Comparison of ENCODE assay signal across 8 cellular contexts in genomic region chr11:22192642-22193347, GRCh38. TPM values are rescaled to one million over a fixed set of nuclear protein-coding genes. Genes with fewer than 3 reads are reported as not detected.
DNase-seq lines count a peak whose midpoint lies in the region; ATAC-seq and TF ChIP-seq lines count a peak whose summit lies in the region.

A gene with protein sequence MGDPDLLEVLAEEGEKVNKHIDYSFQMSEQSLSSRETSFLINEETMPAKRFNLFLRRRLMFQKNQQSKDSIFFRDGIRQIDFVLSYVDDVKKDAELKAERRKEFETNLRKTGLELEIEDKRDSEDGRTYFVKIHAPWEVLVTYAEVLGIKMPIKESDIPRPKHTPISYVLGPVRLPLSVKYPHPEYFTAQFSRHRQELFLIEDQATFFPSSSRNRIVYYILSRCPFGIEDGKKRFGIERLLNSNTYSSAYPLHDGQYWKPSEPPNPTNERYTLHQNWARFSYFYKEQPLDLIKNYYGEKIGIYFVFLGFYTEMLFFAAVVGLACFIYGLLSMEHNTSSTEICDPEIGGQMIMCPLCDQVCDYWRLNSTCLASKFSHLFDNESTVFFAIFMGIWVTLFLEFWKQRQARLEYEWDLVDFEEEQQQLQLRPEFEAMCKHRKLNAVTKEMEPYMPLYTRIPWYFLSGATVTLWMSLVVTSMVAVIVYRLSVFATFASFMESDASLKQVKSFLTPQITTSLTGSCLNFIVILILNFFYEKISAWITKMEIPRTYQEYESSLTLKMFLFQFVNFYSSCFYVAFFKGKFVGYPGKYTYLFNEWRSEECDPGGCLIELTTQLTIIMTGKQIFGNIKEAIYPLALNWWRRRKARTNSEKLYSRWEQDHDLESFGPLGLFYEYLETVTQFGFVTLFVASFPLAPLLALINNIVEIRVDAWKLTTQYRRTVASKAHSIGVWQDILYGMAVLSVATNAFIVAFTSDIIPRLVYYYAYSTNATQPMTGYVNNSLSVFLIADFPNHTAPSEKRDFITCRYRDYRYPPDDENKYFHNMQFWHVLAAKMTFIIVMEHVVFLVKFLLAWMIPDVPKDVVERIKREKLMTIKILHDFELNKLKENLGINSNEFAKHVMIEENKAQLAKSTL (plus strand): TSS chr11:22193085. CDS start chr11:22193493, 408 bp downstream.

- peak within 1 kb of the TSS; percentile 22 for H3K4me3 ChIP-seq in choroid plexus epithelial cell (ENCODE audit: low read depth, low read length)
- peak within 1 kb of the TSS; percentile 41 to 71 (median 55) for H3K4me3 ChIP-seq in spleen

- TF ChIP-seq POLR2A in spleen (IDR thresholded peaks at IDR 0.05) = no peak

- peaks cover 4% of the 10 kb centered on the region for H3K4me1 Mint-ChIP-seq in activated T-cell treated with anti-CD3 and anti-CD28 coated beads, Interleukin-2, amount 50 U/mL, for 4 hours (ENCODE audit: low read depth)

- peak within 1 kb of the TSS; percentile 37 for H3K4me3 Mint-ChIP-seq in activated T-cell treated with anti-CD3 and anti-CD28 coated beads, Interleukin-2, amount 50 U/mL, for 4 hours

- peaks cover 23% of the 10 kb centered on the region for H3K27me3 Mint-ChIP-seq in activated T-cell treated with anti-CD3 and anti-CD28 coated beads, Interleukin-2, amount 50 U/mL, for 4 hours (ENCODE audit: low read depth)

- H3K9me3 ChIP-seq in spleen = no peaks in the 10 kb centered on the region

- peaks cover 0 to 36% (median 13%) of the 10 kb centered on the region in 7 donors for H3K27me3 ChIP-seq in spleen (replicated peaks in 1 of 7)

- TF ChIP-seq CTCF in choroid plexus epithelial cell (conservative IDR thresholded peaks at IDR 0.05; ENCODE audit: low read depth, low read length) = no peak
- no peak for TF ChIP-seq CTCF in spleen (IDR thresholded peaks at IDR 0.05 in 8 of 11, conservative IDR thresholded peaks at IDR 0.05 in 3 of 11)

- ATAC-seq in activated T-cell treated with anti-CD3 and anti-CD28 coated beads, Interleukin-2, amount 50 U/mL, for 4 hours = peak; percentile 25 to 53
- ATAC-seq in HG02884 (IDR thresholded peaks at IDR 0.05; ENCODE audit: unreplicated experiment) (peak; percentile 46), left colon (peak; percentile 94)

- H3K36me3 Mint-ChIP-seq in activated T-cell treated with anti-CD3 and anti-CD28 coated beads, Interleukin-2, amount 50 U/mL, for 4 hours (ENCODE audit: insufficient read depth) = no peaks in the 10 kb centered on the region

- 1 to 5% (median 2%) methylated on average over 39 to 56 of the region's 56 CpGs for WGBS in spleen, 5 donors

- H3K9me3 Mint-ChIP-seq in activated T-cell treated with anti-CD3 and anti-CD28 coated beads, Interleukin-2, amount 50 U/mL, for 4 hours = peaks cover 3% of the 10 kb centered on the region

- intact Hi-C loops in left colon (cut with DNase I, micrococcal nuclease) = no loop called here
- intact Hi-C loops in spleen (cut with DNase I; ENCODE audit: low total_unique reads) = no loop called here

- H3K36me3 ChIP-seq in spleen = no peaks in the 10 kb centered on the region

- H3K27ac ChIP-seq in spleen = peak within 1 kb of the TSS in 2 of 8 donors; percentile 25 to 66

- DNase-seq in activated T-cell treated with anti-CD3 and anti-CD28 coated beads, Interleukin-2, amount 50 U/mL, for 4 hours = no peak
- DNase-seq in activated T-cell treated with anti-CD3 and anti-CD28 coated beads, Interleukin-2, amount 50 U/mL, for 1 hour = no peak
- peak; percentile 91 for DNase-seq in NCI-H69 (lab: John Stamatoyannopoulos, UW)
- DNase-seq in choroid plexus epithelial cell (ENCODE audit: low read depth) = no peak
- DNase-seq in left colon = peak; percentile 82 to 86
- peak; percentile 78 for DNase-seq in spleen
- no peak for DNase-seq in HCEC 1CT

- peaks cover 0 to 27% (median 15%) of the 10 kb centered on the region in 6 donors for H3K4me1 ChIP-seq in spleen

RNA-seq across cellular contexts. Expression of the gene that starts here (rescaled TPM):
- under 1 TPM in 1 of 3 donors, not detected in 2; 0.03 TPM for total RNA-seq in activated T-cell treated with anti-CD3 and anti-CD28 coated beads, Interleukin-2, amount 50 U/mL, for 4 hours
- total RNA-seq in left colon (10 to 100 TPM; 11.2 to 12.0 TPM), spleen (1 to 10 TPM; 2.7 to 6.5 (median 4.0) TPM)
- under 1 TPM; 0.33 to 0.48 (median 0.45) TPM for polyA plus RNA-seq in spleen

Comparison
In these comparisons a context has a peak if more than half of its experiments do, and no peak if none do; other contexts are left out.
1. Peak in ATAC-seq in activated T-cell treated with anti-CD3 and anti-CD28 coated beads, Interleukin-2, amount 50 U/mL, for 4 hours; RNA of the gene not detected or under 1 TPM.
2. ATAC-seq: peak in every context shown above with its lines; median percentile 94 in left colon; 46 in HG02884; 39 in activated T-cell treated with anti-CD3 and anti-CD28 coated beads, Interleukin-2, amount 50 U/mL, for 4 hours.
3. DNase-seq: peak in NCI-H69 (single experiment), left colon (2 of 2) and spleen (single experiment); none in activated T-cell treated with anti-CD3 and anti-CD28 coated beads, Interleukin-2, amount 50 U/mL, for 4 hours (single experiment), activated T-cell treated with anti-CD3 and anti-CD28 coated beads, Interleukin-2, amount 50 U/mL, for 1 hour (single experiment), choroid plexus epithelial cell (single experiment) and HCEC 1CT (single experiment).